8 cellular contexts compared by ENCODE assay signal in the genomic region with DNA sequence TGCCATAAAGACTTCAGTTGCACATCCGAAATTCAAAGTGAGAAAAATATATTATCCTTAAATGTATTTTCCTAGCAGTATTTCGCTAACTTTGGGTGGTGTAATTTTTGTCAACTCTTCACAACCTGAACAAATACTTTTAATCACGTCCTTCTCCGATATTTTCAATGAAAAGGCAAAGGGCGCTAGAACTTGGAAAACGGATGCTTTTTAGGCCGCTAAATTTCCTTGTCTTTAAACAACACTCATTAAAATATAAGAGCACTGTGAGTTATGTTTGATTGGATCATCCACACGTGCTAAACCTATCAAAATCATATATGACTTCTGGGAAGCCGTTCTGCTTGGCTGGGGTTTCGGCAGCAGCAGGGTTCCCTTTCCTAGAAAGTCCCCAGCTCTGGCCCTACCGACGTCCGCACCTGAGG. TPM values are rescaled to one million over a fixed set of nuclear protein-coding genes. Genes with fewer than 3 reads are reported as not detected.
DNase-seq lines count a peak whose midpoint lies in the region; FAIRE-seq and TF ChIP-seq lines count a peak whose summit lies in the region.

No MANE protein-coding gene starts in this region.

- peak overlapping the region; percentile 83 for H3K9ac ChIP-seq in BLaER1
- 0 out of 2 replicates have a peak overlapping the region, but pooled peaks have one; percentile 44 for H3K9ac ChIP-seq in KMS-11
- H3K9ac ChIP-seq in muscle layer of colon (ENCODE audit: low read length), result peak overlapping the region; percentile 56

- H3K36me3 ChIP-seq in BLaER1 (peaks cover 13% of the 10 kb centered on the region), KMS-11 (ENCODE audit: insufficient read depth) (no peaks in the 10 kb centered on the region), bronchial epithelial cell (ENCODE audit: control insufficient read depth, insufficient read depth, low read length) (no peaks in the 10 kb centered on the region), muscle layer of colon (ENCODE audit: insufficient read depth, low read length) (no peaks in the 10 kb centered on the region)

- H3K9me3 ChIP-seq in BLaER1 (peaks cover 20% of the 10 kb centered on the region), muscle layer of colon (ENCODE audit: low read length) (no peaks in the 10 kb centered on the region)

- TF ChIP-seq CTCF in KMS-11 (conservative IDR thresholded peaks at IDR 0.05; ENCODE audit: low read depth, low read length) (no peak), bronchial epithelial cell (IDR thresholded peaks at IDR 0.05; ENCODE audit: insufficient read depth, low read length, severe bottlenecking) (no peak)

- peaks cover 21% of the 10 kb centered on the region for H3K4me1 ChIP-seq in BLaER1
- no peaks in the 10 kb centered on the region for H3K4me1 ChIP-seq in KMS-11 (ENCODE audit: low read depth, poor library complexity, severe bottlenecking)
- H3K4me1 ChIP-seq in muscle layer of colon (ENCODE audit: insufficient read depth, low read length), result peaks cover 19% of the 10 kb centered on the region

- H3K4me3 ChIP-seq in BLaER1 (peak overlapping the region; percentile 87), KMS-11 (IDR thresholded peaks at IDR 0.05; ENCODE audit: insufficient read depth, low read depth, low read length) (no peak overlapping the region), bronchial epithelial cell (ENCODE audit: low read depth, low read length) (peak overlapping the region; percentile 56), muscle layer of colon (ENCODE audit: low read depth in 1 of 2, low read length in 2 of 2) (peak overlapping the region; percentile 81 to 93)

- FAIRE-seq in bronchial epithelial cell (lab: Jason Lieb, UNC), result no peak

- H4K20me1 ChIP-seq in BLaER1 (peaks cover 39% of the 10 kb centered on the region), KMS-11 (ENCODE audit: insufficient read depth) (no peaks in the 10 kb centered on the region)

- peak overlapping the region; percentile 68 for H3K27ac ChIP-seq in BLaER1
- no peak overlapping the region for H3K27ac ChIP-seq in KMS-11
- peak overlapping the region; percentile 89 for H3K27ac ChIP-seq in muscle layer of colon (ENCODE audit: low read depth, low read length)

- H3K79me2 ChIP-seq in KMS-11 (ENCODE audit: insufficient read depth, low read depth), result peaks cover 38% of the 10 kb centered on the region

- H3K4me2 ChIP-seq in BLaER1 (peak overlapping the region; percentile 71), KMS-11 (peak overlapping the region; percentile 18; the same call in 1 of the 2 replicates)

- 0 out of 2 replicates have a peak overlapping the region, but pooled peaks have one; percentile 61 for H2AFZ ChIP-seq in KMS-11 (ENCODE audit: low read depth)

- H3K27me3 ChIP-seq in BLaER1 (no peaks in the 10 kb centered on the region), KMS-11 (ENCODE audit: insufficient read depth, low read depth) (no peaks in the 10 kb centered on the region), bronchial epithelial cell (ENCODE audit: control insufficient read depth, insufficient read depth, low read length) (no peaks in the 10 kb centered on the region), muscle layer of colon (ENCODE audit: control insufficient read depth in 1 of 2, insufficient read depth in 2 of 2, low read length in 2 of 2) (no peaks in the 10 kb centered on the region)

- DNase-seq in bronchial epithelial cell (ENCODE audit: low read depth), result peak; percentile 55
- DNase-seq in stimulated activated CD4-positive, alpha-beta T cell treated with anti-CD3 and anti-CD28 coated beads, Interleukin-4, amount 100 ng/mL, for 1 hour, result no peak
- DNase-seq in OCI-M2 (lab: John Stamatoyannopoulos, UW; ENCODE audit: unreplicated experiment), result no peak
- DNase-seq in midbrain (lab: John Stamatoyannopoulos, UW), result no peak
- DNase-seq in effector CD8-positive, alpha-beta T cell (lab: John Stamatoyannopoulos, UW), result no peak

RNA-seq across cellular contexts. Expression of a gene that starts 0.5 kb away (rescaled TPM):
- total RNA-seq in bronchial epithelial cell, result 9.7 and 18.7 TPM in 2 replicates
